ENCODE assay signal across 9 cellular contexts in genomic region chr11:43504316-43504950, GRCh38.
DNase-seq lines count a peak whose midpoint lies in the region; ATAC-seq and TF ChIP-seq lines count a peak whose summit lies in the region.
"Had no signal": no experiment of that assay in that cellular context is flagged by ENCODE, and none has a peak within 500 bp of the region (broad histone marks: within the 10 kb centered on the region; RNA-seq: fewer than 3 reads in every experiment).

No MANE protein-coding gene starts in this region.

- TF ChIP-seq CTCF in GM12872 (IDR thresholded peaks at IDR 0.05; ENCODE audit: insufficient read depth, low read depth, low read length) (peak; percentile 39; the same call in 2 of the 3 replicates), OCI-LY1 (IDR thresholded peaks at IDR 0.05; ENCODE audit: low read length) (peak; percentile 8; the same call in 1 of the 2 replicates), foreskin keratinocyte (conservative IDR thresholded peaks at IDR 0.05) (peak; percentile 60)

- intact Hi-C loops in posterior vena cava (cut with DNase I), result no loop called here

- no peaks in the 10 kb centered on the region for H3F3A ChIP-seq in OCI-LY1 (ENCODE audit: insufficient read depth, low read length)

- H3K9ac ChIP-seq in OCI-LY1 (ENCODE audit: low read length), result no peak overlapping the region

- DNase-seq in 8988T (peak; percentile 65), foreskin keratinocyte (no peak), NCI-H2029 treated with DMSO at 0.1 percent for 48 hours (lab: John Stamatoyannopoulos, UW) (no peak), posterior vena cava (ENCODE audit: low spot score) (no peak)

- H3K4me2 ChIP-seq in OCI-LY1 (ENCODE audit: low read length), result no peak overlapping the region

- no peaks in the 10 kb centered on the region for H3K9me2 ChIP-seq in OCI-LY1 (ENCODE audit: low read depth, low read length)

- no peak overlapping the region for H3K4me3 ChIP-seq in OCI-LY1 (ENCODE audit: low read depth, low read length, poor library complexity, severe bottlenecking)

- H3K27ac ChIP-seq in OCI-LY1 (ENCODE audit: low read depth, low read length, poor library complexity, severe bottlenecking) (no peak overlapping the region), foreskin keratinocyte (no peak overlapping the region)
- H3K27ac ChIP-seq: neutrophil had no signal

- no peaks in the 10 kb centered on the region for H3K36me3 ChIP-seq in OCI-LY1 (ENCODE audit: insufficient read depth, low read length)
- H3K36me3 ChIP-seq: neutrophil had no signal

- ATAC-seq in foreskin keratinocyte (peak; percentile 43), GM21381 (IDR thresholded peaks at IDR 0.05; ENCODE audit: unreplicated experiment) (no peak), GM21737 (IDR thresholded peaks at IDR 0.05; ENCODE audit: unreplicated experiment) (no peak)

- H3K79me2 ChIP-seq in OCI-LY1 (ENCODE audit: insufficient read depth, low read length), result no peaks in the 10 kb centered on the region

- no peaks in the 10 kb centered on the region for H3K9me3 ChIP-seq in OCI-LY1 (ENCODE audit: low read length)
- H3K9me3 ChIP-seq: neutrophil had no signal

- no peak overlapping the region for H2AFZ ChIP-seq in OCI-LY1 (ENCODE audit: low read length)

- no peaks in the 10 kb centered on the region for H4K20me1 ChIP-seq in OCI-LY1 (ENCODE audit: insufficient read depth, low read length)

- H3K4me1 ChIP-seq in OCI-LY1 (ENCODE audit: insufficient read depth, low read length, severe bottlenecking), result no peaks in the 10 kb centered on the region
- H3K4me1 ChIP-seq in foreskin keratinocyte, result peaks cover 11% of the 10 kb centered on the region

- H3K27me3 ChIP-seq in OCI-LY1 (ENCODE audit: insufficient read depth, low read length) (no peaks in the 10 kb centered on the region), foreskin keratinocyte (peaks cover 14% of the 10 kb centered on the region)

Comparison
In these comparisons a context has a peak if more than half of its experiments do, and no peak if none do; other contexts are left out.
1. CTCF ChIP-seq: peak in every context shown above with its lines; median percentile 60 in foreskin keratinocyte; 39 in GM12872; 8 in OCI-LY1.